Comparison of ENCODE assay signal across 8 cellular contexts in genomic region chr19:48619692-48620565, GRCh38. TPM values are rescaled to one million over a fixed set of nuclear protein-coding genes. Genes with fewer than 3 reads are reported as not detected.
A peak's percentile ranks its signal among the peaks of the same experiment; 100 is the strongest.
DNase-seq lines count a peak whose midpoint lies in the region; ATAC-seq and TF ChIP-seq lines count a peak whose summit lies in the region.

No MANE protein-coding gene starts in this region.

- H3K4me3 ChIP-seq in Caco-2 (ENCODE audit: low read depth, low read length) (peak overlapping the region; percentile 85), PC-3 (ENCODE audit: low read length) (peak overlapping the region; percentile 100), neutrophil (ENCODE audit: low read depth in 1 of 2, low read length in 1 of 2) (peak overlapping the region; percentile 73 to 79)

- CTCF ChIA-PET in Caco-2 (lab: Charles Lee): interaction anchor here (0.6 to 1.3 kb wide), 8 partner anchors 11 to 286 kb away, joined by 3 to 14 read pairs (median 4); partner anchors contain the start of genes SYNGR4 and TMEM143
- CTCF ChIA-PET in PC-3 (lab: Charles Lee): no interaction called here

- H3K9me3 Mint-ChIP-seq in Caco-2 (ENCODE audit: unreplicated experiment) (no peaks in the 10 kb centered on the region), endothelial cell (ENCODE audit: unreplicated experiment) (no peaks in the 10 kb centered on the region)

- DNase-seq in Caco-2: no peak
- no peak for DNase-seq in PC-3
- DNase-seq in endothelial cell (ENCODE audit: low spot score): no peak
- no peak for DNase-seq in nucleus accumbens (lab: John Stamatoyannopoulos, UW)
- DNase-seq in GOT3 (lab: John Stamatoyannopoulos, UW): no peak
- no peak for DNase-seq in DMS79 treated with DMSO at 0.1 percent for 48 hours (lab: John Stamatoyannopoulos, UW)

- H3K9ac ChIP-seq in PC-3 (ENCODE audit: low read length): peak overlapping the region; percentile 99

- peak overlapping the region; percentile 95 for H3K4me2 ChIP-seq in PC-3 (ENCODE audit: low read length)

- H3K27ac ChIP-seq in PC-3 (ENCODE audit: low read length) (peak overlapping the region; percentile 47), neutrophil (peak overlapping the region; percentile 87)

- intact Hi-C loops in Caco-2 (cut with micrococcal nuclease; ENCODE audit: unreplicated experiment) (loop anchor here (1.0 kb wide), 1 partner anchor 17 kb away; the partner anchor contains the start of gene DBP), PC-3 (cut with micrococcal nuclease) (loop anchor here (1.0 kb wide), 1 partner anchor 17 kb away; the partner anchor contains the start of gene DBP)

- H3K9me3 ChIP-seq in Caco-2: no peaks in the 10 kb centered on the region
- no peaks in the 10 kb centered on the region for H3K9me3 ChIP-seq in PC-3 (ENCODE audit: low read length)
- H3K9me3 ChIP-seq in neutrophil: no peaks in the 10 kb centered on the region

- H3K36me3 ChIP-seq in Caco-2 (ENCODE audit: control insufficient read depth, insufficient read depth, low read length): peaks cover 13% of the 10 kb centered on the region
- peaks cover 35% of the 10 kb centered on the region for H3K36me3 ChIP-seq in PC-3 (ENCODE audit: low read depth, low read length)
- H3K36me3 ChIP-seq in neutrophil: peaks cover 27% of the 10 kb centered on the region

- no peaks in the 10 kb centered on the region for H3F3A ChIP-seq in PC-3 (ENCODE audit: low read length, unreplicated experiment)

- POLR2A ChIA-PET in Caco-2 (lab: Charles Lee): interaction anchor here (0.5 to 3.6 kb wide), 21 partner anchors 7 to 450 kb away, joined by 3 to 37 read pairs (median 7); partner anchors contain the start of genes CA11, DBP, DHDH and GYS1
- POLR2A ChIA-PET in PC-3 (lab: Charles Lee; ENCODE audit: unreplicated experiment): interaction anchor here (0.5 to 0.6 kb wide), 3 partner anchors 13 to 1301 kb away, joined by 3 to 8 read pairs (median 5); no protein-coding TSS in a partner anchor

- TF ChIP-seq CTCF in Caco-2 (IDR thresholded peaks at IDR 0.05; ENCODE audit: insufficient read depth in 1 of 2, low read depth in 1 of 2, low read length in 1 of 2, severe bottlenecking in 1 of 2, unreplicated experiment in 1 of 2) (no peak), PC-3 (conservative IDR thresholded peaks at IDR 0.05; ENCODE audit: low read depth, low read length) (no peak), endothelial cell (IDR thresholded peaks at IDR 0.05; ENCODE audit: unreplicated experiment) (no peak), neutrophil (IDR thresholded peaks at IDR 0.05) (no peak)

- BruUV-seq in Caco-2 (replicated peaks; lab: Mats Ljungman, UMichigan): TSS peak; percentile 62
- TSS peak; percentile 85 for BruUV-seq in PC-3 (replicated peaks; lab: Mats Ljungman, UMichigan)

- H3K27ac Mint-ChIP-seq in Caco-2 (ENCODE audit: unreplicated experiment) (peak overlapping the region; percentile 98), endothelial cell (ENCODE audit: unreplicated experiment) (peak overlapping the region; percentile 89)

- H3K79me2 ChIP-seq in PC-3 (ENCODE audit: low read length): peaks cover 42% of the 10 kb centered on the region

- H3K4me1 ChIP-seq in Caco-2 (peaks cover 35% of the 10 kb centered on the region), PC-3 (ENCODE audit: insufficient read depth, low read length) (peaks cover 27% of the 10 kb centered on the region), neutrophil (ENCODE audit: control insufficient read depth in 1 of 2, insufficient read depth in 1 of 2, low read depth in 1 of 2, low read length in 1 of 2) (peaks cover 37 to 38% of the 10 kb centered on the region in 2 experiments)

- peak overlapping the region; percentile 87 for H2AFZ ChIP-seq in PC-3 (ENCODE audit: low read length)

- no peaks in the 10 kb centered on the region for H3K9me2 ChIP-seq in PC-3 (replicated peaks; ENCODE audit: low read length)

- H3K4me1 Mint-ChIP-seq in Caco-2 (ENCODE audit: low read depth, unreplicated experiment) (peaks cover 33% of the 10 kb centered on the region), endothelial cell (ENCODE audit: unreplicated experiment) (peaks cover 36% of the 10 kb centered on the region)

- peaks cover 69% of the 10 kb centered on the region for H3K36me3 Mint-ChIP-seq in Caco-2 (ENCODE audit: insufficient read depth, unreplicated experiment)
- H3K36me3 Mint-ChIP-seq in endothelial cell (ENCODE audit: low read depth, unreplicated experiment): peaks cover 34% of the 10 kb centered on the region

- H4K20me1 ChIP-seq in PC-3 (ENCODE audit: low read length): peaks cover 32% of the 10 kb centered on the region

- H3K4me3 Mint-ChIP-seq in Caco-2 (ENCODE audit: unreplicated experiment) (peak overlapping the region; percentile 96), endothelial cell (ENCODE audit: unreplicated experiment) (peak overlapping the region; percentile 99)

- H3K27me3 Mint-ChIP-seq in Caco-2 (ENCODE audit: insufficient read depth, unreplicated experiment) (no peaks in the 10 kb centered on the region), endothelial cell (ENCODE audit: unreplicated experiment) (peaks cover 11% of the 10 kb centered on the region)

- H3K27me3 ChIP-seq in Caco-2 (replicated peaks; ENCODE audit: control insufficient read depth, insufficient read depth, low read length) (no peaks in the 10 kb centered on the region), PC-3 (ENCODE audit: low read length) (no peaks in the 10 kb centered on the region), neutrophil (no peaks in the 10 kb centered on the region)

- no peak; the same call in 1 of the 2 replicates for ATAC-seq in PC-3
- ATAC-seq in GM18519 (IDR thresholded peaks at IDR 0.05; ENCODE audit: low FRiP score, unreplicated experiment): no peak

RNA-seq across cellular contexts. Expression of gene SPHK2, which starts 0.6 kb away (rescaled TPM):
- 134 and 140 TPM in 2 replicates for total RNA-seq in Caco-2 (2022)
- 8.5 and 8.6 TPM in 2 replicates for total RNA-seq in PC-3 (2014; rRNA removed)
- 24.7 TPM for total RNA-seq in endothelial cell (ENCODE audit: unreplicated experiment)

RNA-seq across cellular contexts. Expression of gene RPL18, which starts 1.0 kb away (rescaled TPM):
- total RNA-seq in Caco-2 (2022) (1,812 and 1,896 TPM in 2 replicates), PC-3 (2014; rRNA removed) (1,237 and 1,503 TPM in 2 replicates), endothelial cell (ENCODE audit: unreplicated experiment) (1,683 TPM)

RNA-seq across cellular contexts. Expression of gene FAM83E, which starts 5.1 kb away (rescaled TPM):
- total RNA-seq in Caco-2 (2022) (5.8 and 6.8 TPM in 2 replicates), PC-3 (2014; rRNA removed) (4.6 and 4.7 TPM in 2 replicates), endothelial cell (ENCODE audit: unreplicated experiment) (0.64 TPM)

RNA-seq across cellular contexts. Expression of gene SPACA4, which starts 13.4 kb away (rescaled TPM):
- not detected in 2 replicates for total RNA-seq in Caco-2 (2022)
- not detected in 2 replicates for total RNA-seq in PC-3 (2014; rRNA removed)
- total RNA-seq in endothelial cell (ENCODE audit: unreplicated experiment): not detected

RNA-seq across cellular contexts. Expression of gene DBP, which starts 17.2 kb away (rescaled TPM):
- 17.4 and 17.7 TPM in 2 replicates for total RNA-seq in Caco-2 (2022)
- 9.0 and 12.2 TPM in 2 replicates for total RNA-seq in PC-3 (2014; rRNA removed)
- 4.3 TPM for total RNA-seq in endothelial cell (ENCODE audit: unreplicated experiment)
